Comparison of ENCODE assay signal across 1 cellular context in the genomic region with DNA sequence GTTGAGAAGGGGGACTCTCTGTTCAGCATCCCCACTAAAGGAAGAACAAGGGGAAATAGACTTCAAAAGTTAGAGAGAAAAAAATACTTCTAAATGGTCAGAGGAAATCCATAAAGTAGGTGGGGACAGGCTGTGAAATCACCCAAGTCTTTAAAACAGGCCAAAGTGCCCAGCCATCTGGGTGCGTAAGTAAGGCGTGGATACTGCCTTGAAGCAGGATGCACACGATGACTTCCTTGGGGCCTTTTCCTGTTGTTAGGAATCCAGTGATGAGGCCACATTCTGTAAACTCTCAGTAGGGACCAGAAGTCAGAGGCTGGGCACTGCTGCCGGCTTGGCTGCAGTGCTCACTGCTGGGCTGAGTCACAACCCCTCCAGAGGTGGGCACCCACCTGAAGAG.
TF ChIP-seq lines count a peak whose summit lies in the region.

No MANE protein-coding gene starts in this region.

TF ChIP-seq in WTC11, 78 proteins besides CTCF, POLR2A, EP300 and RAD21 (continued from another document):
- TF ChIP-seq ZNF532 (CRISPR knock-in tag; IDR thresholded peaks at IDR 0.05; ENCODE audit: borderline replicate concordance) (no peak), SMAD3 (CRISPR knock-in tag; IDR thresholded peaks at IDR 0.05; ENCODE audit: borderline replicate concordance) (no peak), GRHL2 (CRISPR knock-in tag; IDR thresholded peaks at IDR 0.05; ENCODE audit: insufficient replicate concordance, severe bottlenecking) (no peak), NR1H2 (CRISPR knock-in tag; IDR thresholded peaks at IDR 0.05) (no peak)
